Comparison of ENCODE assay signal across 8 cellular contexts in the genomic region with DNA sequence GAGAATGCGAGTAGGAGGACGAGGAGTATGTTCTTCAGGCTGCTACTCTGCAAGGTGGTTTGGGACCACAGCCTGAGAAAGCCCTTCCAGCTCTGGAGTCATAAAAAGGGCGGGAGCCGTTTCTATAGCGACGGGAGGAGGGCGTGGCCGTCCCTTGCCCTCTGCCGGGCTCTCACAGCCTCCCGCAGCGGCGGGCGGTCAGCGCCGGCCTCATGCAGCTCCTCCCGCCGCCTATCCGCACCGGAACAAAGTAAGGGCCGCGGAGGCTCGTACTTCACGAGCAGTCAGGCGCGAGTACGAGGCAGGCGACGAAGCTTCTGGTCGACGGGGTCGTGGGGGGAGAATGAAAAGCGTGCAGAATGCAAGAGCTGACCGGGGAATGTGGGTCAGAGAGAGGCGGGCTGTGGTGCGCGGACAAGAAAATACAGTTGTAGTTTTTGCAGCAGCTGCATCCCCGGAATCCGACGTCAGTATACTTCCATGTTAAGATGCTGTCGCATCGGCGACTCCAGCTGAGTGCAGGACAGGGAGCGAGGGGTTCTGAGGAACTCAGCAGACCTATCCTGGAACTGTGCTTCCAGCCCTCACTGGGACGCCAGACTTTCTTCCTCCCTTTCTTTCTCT. TPM values are rescaled to one million over a fixed set of nuclear protein-coding genes. Genes with fewer than 3 reads are reported as not detected.
DNase-seq lines count a peak whose midpoint lies in the region; ATAC-seq lines count a peak whose summit lies in the region.

A gene with protein sequence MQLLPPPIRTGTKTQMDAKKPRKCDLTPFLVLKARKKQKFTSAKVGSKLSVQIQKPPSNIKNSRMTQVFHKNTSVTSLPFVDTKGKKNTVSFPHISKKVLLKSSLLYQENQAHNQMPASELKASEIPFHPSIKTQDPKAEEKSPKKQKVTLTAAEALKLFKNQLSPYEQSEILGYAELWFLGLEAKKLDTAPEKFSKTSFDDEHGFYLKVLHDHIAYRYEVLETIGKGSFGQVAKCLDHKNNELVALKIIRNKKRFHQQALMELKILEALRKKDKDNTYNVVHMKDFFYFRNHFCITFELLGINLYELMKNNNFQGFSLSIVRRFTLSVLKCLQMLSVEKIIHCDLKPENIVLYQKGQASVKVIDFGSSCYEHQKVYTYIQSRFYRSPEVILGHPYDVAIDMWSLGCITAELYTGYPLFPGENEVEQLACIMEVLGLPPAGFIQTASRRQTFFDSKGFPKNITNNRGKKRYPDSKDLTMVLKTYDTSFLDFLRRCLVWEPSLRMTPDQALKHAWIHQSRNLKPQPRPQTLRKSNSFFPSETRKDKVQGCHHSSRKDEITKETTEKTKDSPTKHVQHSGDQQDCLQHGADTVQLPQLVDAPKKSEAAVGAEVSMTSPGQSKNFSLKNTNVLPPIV (plus strand): TSS at position 175 of the 624 bp plus-strand sequence. CDS start 38 bp downstream, at position 213.

- H3K9ac ChIP-seq in NT2/D1 (ENCODE audit: insufficient read length, low read depth) = peak within 1 kb of the TSS; percentile 66

- H3K27me3 ChIP-seq in NT2/D1 (ENCODE audit: insufficient read depth, insufficient read length) = peaks cover 19% of the 10 kb centered on the region

- peak; percentile 32 to 37 for DNase-seq in NCI-H187 (lab: John Stamatoyannopoulos, UW)
- no peak for DNase-seq in NCI-H187 treated with DMSO at 0.1 percent for 48 hours (lab: John Stamatoyannopoulos, UW)
- peak; percentile 100 for DNase-seq in NT2/D1 (ENCODE audit: low read depth, low spot score)
- DNase-seq in dermis blood vessel endothelial cell = peak; percentile 63
- peak; percentile 40 for DNase-seq in kidney glomerular epithelial cell (lab: John Stamatoyannopoulos, UW)
- DNase-seq in KG1 (lab: John Stamatoyannopoulos, UW) = no peak

- peaks cover 29% of the 10 kb centered on the region for H3K36me3 ChIP-seq in NT2/D1 (ENCODE audit: insufficient read depth, insufficient read length, low read length)

- H3K9me3 ChIP-seq in NT2/D1 (ENCODE audit: insufficient read depth, low read length) = no peaks in the 10 kb centered on the region

- peak within 1 kb of the TSS in 2 of 21 experiments; percentile 6 to 33 for H3K27ac ChIP-seq in skin epidermis

- peaks cover 2% of the 10 kb centered on the region for H3K4me1 ChIP-seq in NT2/D1 (ENCODE audit: insufficient read depth, insufficient read length)

- H3K4me3 ChIP-seq in NT2/D1 (ENCODE audit: insufficient read length, low read depth) (peak within 1 kb of the TSS; percentile 27), skin epidermis (peak within 1 kb of the TSS; percentile 7 to 32 (median 12))

- ATAC-seq in HG02973 (IDR thresholded peaks at IDR 0.05; ENCODE audit: unreplicated experiment) = no peak

RNA-seq across cellular contexts. Expression of the gene that starts here (rescaled TPM):
- total RNA-seq in dermis blood vessel endothelial cell = 18.9 and 29.0 TPM in 2 replicates

Comparison
In these comparisons a context has a peak if more than half of its experiments do, and no peak if none do; other contexts are left out.
1. DNase-seq: peak in NCI-H187 (2 of 2), NT2/D1 (single experiment), dermis blood vessel endothelial cell (single experiment) and kidney glomerular epithelial cell (single experiment); none in NCI-H187 treated with DMSO at 0.1 percent for 48 hours (single experiment) and KG1 (single experiment).